In the genomic region with DNA sequence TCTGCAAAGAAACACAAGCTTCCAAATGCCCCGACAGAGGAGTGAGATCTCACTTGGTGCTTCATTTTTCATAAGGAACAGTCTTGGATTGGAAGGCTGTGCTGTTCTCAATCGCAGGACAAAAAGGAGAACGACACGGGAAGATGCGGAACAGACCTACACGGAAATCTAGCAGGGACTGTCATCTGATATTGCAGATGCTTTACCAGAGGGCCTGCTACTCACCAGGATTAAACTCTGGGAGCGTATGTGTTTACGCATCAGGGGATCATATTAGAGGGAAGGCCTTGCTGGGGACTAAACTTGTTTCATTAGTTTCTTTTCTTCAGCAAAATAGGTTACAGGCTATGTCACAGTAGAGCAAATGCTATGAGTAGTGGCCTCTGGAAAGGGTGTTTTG, we compare ENCODE assay signal across 16 cellular contexts.
DNase-seq lines count a peak whose midpoint lies in the region; ATAC-seq and TF ChIP-seq lines count a peak whose summit lies in the region.
"Had no signal": no experiment of that assay in that cellular context is flagged by ENCODE, and none has a peak within 500 bp of the region (broad histone marks: within the 10 kb centered on the region; RNA-seq: fewer than 3 reads in every experiment).

No MANE protein-coding gene starts in this region.

- peak overlapping the region in 3 of 5 experiments; percentile 6 to 26 (median 14) for H3K27ac Mint-ChIP-seq in brain
- H3K27ac Mint-ChIP-seq: B cell; CD4-positive, alpha-beta T cell had no signal

- peak in 3 of 4 donors; percentile 38 to 58 (median 51) for ATAC-seq in psoas muscle
- no peak for ATAC-seq in HG02870 (IDR thresholded peaks at IDR 0.05; ENCODE audit: unreplicated experiment)

- intact Hi-C loops in psoas muscle (cut with DNase I): no loop called here

- peak overlapping the region in 1 of 5 experiments; percentile 23 for H3K4me3 Mint-ChIP-seq in brain
- H3K4me3 Mint-ChIP-seq: B cell; CD4-positive, alpha-beta T cell had no signal

- no peaks in the 10 kb centered on the region for H3K36me3 Mint-ChIP-seq in brain

- no peak overlapping the region for H3K4me3 ChIP-seq in psoas muscle
- H3K4me3 ChIP-seq: GM23248 had no signal

- no peaks in the 10 kb centered on the region for H3K9me3 ChIP-seq in psoas muscle

- H3K9me3 Mint-ChIP-seq in brain: peaks cover 0 to 3% (median 0%) of the 10 kb centered on the region in 5 experiments
- H3K9me3 Mint-ChIP-seq: CD4-positive, alpha-beta T cell had no signal

- H3K27ac ChIP-seq in psoas muscle: no peak overlapping the region
- H3K27ac ChIP-seq: GM23248 had no signal

- no peak for TF ChIP-seq CTCF in brain (conservative IDR thresholded peaks at IDR 0.05)
- TF ChIP-seq CTCF in psoas muscle (IDR thresholded peaks at IDR 0.05): no peak

- H3K27me3 ChIP-seq in psoas muscle (ENCODE audit: insufficient read depth in 3 of 3, low read length in 2 of 3): no peaks in the 10 kb centered on the region

- peaks cover 15% of the 10 kb centered on the region for H3K4me1 Mint-ChIP-seq in brain
- H3K4me1 Mint-ChIP-seq: B cell had no signal

- H3K36me3 ChIP-seq in psoas muscle (ENCODE audit: insufficient read depth in 1 of 2, low read depth in 1 of 2): no peaks in the 10 kb centered on the region

- DNase-seq in D341Med (ENCODE audit: low spot score) (peak; percentile 70), NCI-H524 (lab: John Stamatoyannopoulos, UW) (peak; percentile 58 to 91), psoas muscle (no peak), SKM-1 treated with dmso at 0.1 percent for 144 hours (lab: John Stamatoyannopoulos, UW; ENCODE audit: unreplicated experiment) (no peak), glomerular visceral epithelial cell (ENCODE audit: extremely low spot score) (no peak)
- DNase-seq: C1 segment of cervical spinal cord; Calu3; CD4-positive, alpha-beta T cell; DMS153; DMS79 treated with DMSO at 0.1 percent for 48 hours; EL; GM23248; H7 had no signal

- peaks cover 6% of the 10 kb centered on the region for H3K4me1 ChIP-seq in psoas muscle

- H3K27me3 Mint-ChIP-seq in brain: no peaks in the 10 kb centered on the region

- WGBS in psoas muscle, 3 donors: 37 to 55% (median 46%) methylated on average over 8 of the region's 8 CpGs

Comparison
In these comparisons a context has a peak if more than half of its experiments do, and no peak if none do; other contexts are left out.
1. DNase-seq: peak in D341Med (single experiment) and NCI-H524 (2 of 2); none in psoas muscle (0 of 2), SKM-1 treated with dmso at 0.1 percent for 144 hours (single experiment) and glomerular visceral epithelial cell (single experiment).